ENCODE assay signal across 15 cellular contexts in genomic region chr10:3964516-3964915, GRCh38.
DNase-seq lines count a peak whose midpoint lies in the region; ATAC-seq and TF ChIP-seq lines count a peak whose summit lies in the region.
"Had no signal": no experiment of that assay in that cellular context is flagged by ENCODE, and none has a peak within 500 bp of the region (broad histone marks: within the 10 kb centered on the region; RNA-seq: fewer than 3 reads in every experiment).

No MANE protein-coding gene starts in this region.

- DNase-seq in HT-29 (ENCODE audit: low spot score) (peak; percentile 59), colonic mucosa (no peak), left colon (no peak), testis (no peak), NCI-H446 (lab: John Stamatoyannopoulos, UW) (no peak), DMS 273 treated with DMSO at 0.1 percent for 48 hours (lab: John Stamatoyannopoulos, UW) (no peak)
- DNase-seq: ACHN; Calu3; CD4-positive, CD25-positive, alpha-beta regulatory T cell; DMS79; GM23248 had no signal

- no peaks in the 10 kb centered on the region for H3K27me3 Mint-ChIP-seq in stimulated activated memory B cell treated with anti-CD40 and anti-IgM and Interleukin-4, amounts not matched to agents 10 μg/mL and 1 μg/mL and 100 μg/mL, for 72 hours
- H3K27me3 Mint-ChIP-seq: CD4-positive, CD25-positive, alpha-beta regulatory T cell had no signal

- H3K27me3 ChIP-seq in colonic mucosa (no peaks in the 10 kb centered on the region), testis (no peaks in the 10 kb centered on the region)
- H3K27me3 ChIP-seq: BLaER1 treated with 17β-estradiol and CSF1 and Interleukin-3, amounts not matched to agents 10 nM and 100 nM had no signal

- ATAC-seq in left colon: peak; percentile 31
- ATAC-seq in stimulated activated memory B cell treated with anti-CD40 and anti-IgM and Interleukin-4, amounts not matched to agents 10 μg/mL and 1 μg/mL and 100 μg/mL, for 72 hours: no peak
- ATAC-seq: GM12878, HCT116 had no signal

- H3K4me1 ChIP-seq in colonic mucosa: no peaks in the 10 kb centered on the region
- no peaks in the 10 kb centered on the region for H3K4me1 ChIP-seq in testis

- peaks cover 3% of the 10 kb centered on the region for H3K9me3 Mint-ChIP-seq in stimulated activated memory B cell treated with anti-CD40 and anti-IgM and Interleukin-4, amounts not matched to agents 10 μg/mL and 1 μg/mL and 100 μg/mL, for 72 hours

- WGBS in testis, 2 donors: 86 to 87% methylated on average over 3 of the region's 3 CpGs

- no peaks in the 10 kb centered on the region for H3K36me3 Mint-ChIP-seq in stimulated activated memory B cell treated with anti-CD40 and anti-IgM and Interleukin-4, amounts not matched to agents 10 μg/mL and 1 μg/mL and 100 μg/mL, for 72 hours

- peak overlapping the region; percentile 75 for H3K27ac ChIP-seq in colonic mucosa
- no peak overlapping the region for H3K27ac ChIP-seq in testis
- H3K27ac ChIP-seq: BLaER1 treated with 17β-estradiol and CSF1 and Interleukin-3, amounts not matched to agents 10 nM and 100 nM; GM23248 had no signal

- H3K9me3 ChIP-seq in colonic mucosa (no peaks in the 10 kb centered on the region), testis (no peaks in the 10 kb centered on the region)
- H3K9me3 ChIP-seq: BLaER1 treated with 17β-estradiol and CSF1 and Interleukin-3, amounts not matched to agents 10 nM and 100 nM had no signal

- H3K36me3 ChIP-seq in colonic mucosa (no peaks in the 10 kb centered on the region), testis (ENCODE audit: low read depth, missing control alignments) (no peaks in the 10 kb centered on the region)
- H3K36me3 ChIP-seq: BLaER1 treated with 17β-estradiol and CSF1 and Interleukin-3, amounts not matched to agents 10 nM and 100 nM had no signal

- H3K9ac ChIP-seq in colonic mucosa (ENCODE audit: low read depth in 2 of 2, low read length in 2 of 2): no peak overlapping the region
- H3K9ac ChIP-seq: BLaER1 treated with 17β-estradiol and CSF1 and Interleukin-3, amounts not matched to agents 10 nM and 100 nM; GM23248 had no signal

- H3K4me1 Mint-ChIP-seq in stimulated activated memory B cell treated with anti-CD40 and anti-IgM and Interleukin-4, amounts not matched to agents 10 μg/mL and 1 μg/mL and 100 μg/mL, for 72 hours: peaks cover 27% of the 10 kb centered on the region

- TF ChIP-seq POLR2A in testis (IDR thresholded peaks at IDR 0.05): no peak

- intact Hi-C loops in colonic mucosa (cut with DNase I) (loop anchor here (5.0 kb wide), 1 partner anchor 107 kb away; no protein-coding TSS in a partner anchor), left colon (cut with DNase I, micrococcal nuclease) (no loop called here), testis (cut with DNase I; ENCODE audit: low total_unique reads) (no loop called here)

- TF ChIP-seq CTCF in colonic mucosa (IDR thresholded peaks at IDR 0.05) (no peak), testis (IDR thresholded peaks at IDR 0.05) (no peak)

- peak overlapping the region; percentile 60 for H3K27ac Mint-ChIP-seq in stimulated activated memory B cell treated with anti-CD40 and anti-IgM and Interleukin-4, amounts not matched to agents 10 μg/mL and 1 μg/mL and 100 μg/mL, for 72 hours

- no peak overlapping the region for H3K4me3 Mint-ChIP-seq in stimulated activated memory B cell treated with anti-CD40 and anti-IgM and Interleukin-4, amounts not matched to agents 10 μg/mL and 1 μg/mL and 100 μg/mL, for 72 hours

- H3K4me3 ChIP-seq in colonic mucosa (no peak overlapping the region), testis (no peak overlapping the region)
- H3K4me3 ChIP-seq: BLaER1 treated with 17β-estradiol and CSF1 and Interleukin-3, amounts not matched to agents 10 nM and 100 nM; GM12878; GM23248 had no signal
